26 cellular contexts compared by ENCODE assay signal in the genomic region with DNA sequence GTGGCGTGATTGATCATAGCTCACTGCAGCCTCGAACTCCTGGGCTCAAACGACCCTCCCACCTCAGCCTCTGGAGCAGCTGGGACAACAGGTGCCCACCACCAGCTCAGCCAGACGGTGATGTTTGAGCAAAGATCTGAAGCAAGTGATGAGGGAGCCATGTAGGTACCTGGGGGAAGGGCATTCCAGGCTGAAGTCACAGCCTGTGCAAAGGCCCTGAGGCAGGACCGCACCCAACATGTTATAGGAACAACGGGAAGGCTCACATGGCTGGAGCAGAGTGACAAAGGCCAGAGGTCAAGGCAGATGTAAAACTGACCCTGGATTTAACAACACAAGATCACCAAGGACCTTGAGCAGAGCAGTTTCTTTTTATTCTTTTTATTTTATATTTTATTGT.
"Had no signal": no experiment of that assay in that cellular context is flagged by ENCODE, and none has a peak within 500 bp of the region (broad histone marks: within the 10 kb centered on the region; RNA-seq: fewer than 3 reads in every experiment).

No MANE protein-coding gene starts in this region.

- H3K4me3 Mint-ChIP-seq: activated CD4-positive, alpha-beta memory T cell treated with anti-CD3 and anti-CD28 coated beads for 36 hours; activated CD4-positive, alpha-beta T cell treated with anti-CD3 and anti-CD28 coated beads, Interleukin-2, amount 10 ng/mL, durations not matched to agents 7 days and 5 days; activated naive CD8-positive, alpha-beta T cell treated with anti-CD3 and anti-CD28 coated beads, Interleukin-2, amount 50 U/mL, for 24 hours; activated T-cell treated with anti-CD3 and anti-CD28 coated beads, Interleukin-2, amount 50 U/mL, for 4 hours; brain; central memory CD8-positive, alpha-beta T cell had no signal

- H3K27me3 ChIP-seq: ascending aorta had no signal

- H3K36me3 Mint-ChIP-seq: activated CD4-positive, alpha-beta memory T cell treated with anti-CD3 and anti-CD28 coated beads for 36 hours; activated naive CD4-positive, alpha-beta T cell treated with anti-CD3 and anti-CD28 coated beads, Interleukin-2, amount 50 U/mL, for 72 hours; brain had no signal

- H3K36me3 ChIP-seq: ascending aorta had no signal

- H3K27me3 Mint-ChIP-seq: activated CD4-positive, alpha-beta memory T cell treated with anti-CD3 and anti-CD28 coated beads for 36 hours; activated CD4-positive, alpha-beta T cell treated with anti-CD3 and anti-CD28 coated beads, Interleukin-2, amount 10 ng/mL, durations not matched to agents 7 days and 5 days; activated naive CD8-positive, alpha-beta T cell treated with anti-CD3 and anti-CD28 coated beads, Interleukin-2, amount 50 U/mL, for 24 hours; central memory CD8-positive, alpha-beta T cell had no signal

- H3K4me1 Mint-ChIP-seq: activated naive CD8-positive, alpha-beta T cell treated with anti-CD3 and anti-CD28 coated beads, Interleukin-2, amount 50 U/mL, for 24 hours had no signal

- H3K9me3 ChIP-seq: ascending aorta had no signal

- H3K27ac ChIP-seq: ascending aorta had no signal

- FAIRE-seq: TTC549 had no signal

- DNase-seq: activated CD4-positive, alpha-beta memory T cell treated with anti-CD3 and anti-CD28 coated beads for 36 hours; activated CD4-positive, alpha-beta T cell treated with anti-CD3 and anti-CD28 coated beads, Interleukin-2, amount 10 ng/mL, durations not matched to agents 7 days and 5 days; activated CD4-positive, CD25-positive, alpha-beta regulatory T cell; activated CD8-positive, alpha-beta memory T cell treated with anti-CD3 and anti-CD28 coated beads for 24 hours; activated effector memory CD4-positive, alpha-beta T cell treated with anti-CD3 and anti-CD28 coated beads, Interleukin-2, amount 50 U/mL, for 16 hours; activated naive CD4-positive, alpha-beta T cell treated with Interleukin-2 at 50 U/mL for 16 hours; activated naive CD8-positive, alpha-beta T cell treated with anti-CD3 and anti-CD28 coated beads, Interleukin-2, amount 50 U/mL, for 24 hours; activated T-cell treated with anti-CD3 and anti-CD28 coated beads, Interleukin-2, amount 50 U/mL, for 4 hours; amniotic stem cell; MM.1S; NCI-H1105; NCI-H1436; NCI-H1694 treated with DMSO at 0.1 percent for 48 hours; NCI-H2029 treated with DMSO at 0.1 percent for 48 hours; NCI-H345; NCI-H510A; NCI-H526 treated with DMSO at 0.1 percent for 48 hours; NCI-H82; SIG-M5; T-helper 2 cell; T1000 had no signal

- H3K9me3 Mint-ChIP-seq: activated CD4-positive, alpha-beta memory T cell treated with anti-CD3 and anti-CD28 coated beads for 36 hours; activated CD4-positive, alpha-beta T cell treated with anti-CD3 and anti-CD28 coated beads, Interleukin-2, amount 10 ng/mL, durations not matched to agents 7 days and 5 days; activated naive CD4-positive, alpha-beta T cell treated with anti-CD3 and anti-CD28 coated beads, Interleukin-2, amount 50 U/mL, for 72 hours; activated naive CD8-positive, alpha-beta T cell treated with anti-CD3 and anti-CD28 coated beads, Interleukin-2, amount 50 U/mL, for 24 hours; activated T-cell treated with anti-CD3 and anti-CD28 coated beads, Interleukin-2, amount 50 U/mL, for 4 hours; brain; central memory CD8-positive, alpha-beta T cell had no signal

- H3K27ac Mint-ChIP-seq: activated CD4-positive, alpha-beta memory T cell treated with anti-CD3 and anti-CD28 coated beads for 36 hours; activated CD4-positive, alpha-beta T cell treated with anti-CD3 and anti-CD28 coated beads, Interleukin-2, amount 10 ng/mL, durations not matched to agents 7 days and 5 days; activated naive CD4-positive, alpha-beta T cell treated with anti-CD3 and anti-CD28 coated beads, Interleukin-2, amount 50 U/mL, for 72 hours; activated naive CD8-positive, alpha-beta T cell treated with anti-CD3 and anti-CD28 coated beads, Interleukin-2, amount 50 U/mL, for 24 hours; brain had no signal

- H3K4me3 ChIP-seq: ascending aorta had no signal

- ATAC-seq: activated naive CD4-positive, alpha-beta T cell treated with anti-CD3 and anti-CD28 coated beads, Interleukin-2, amount 50 U/mL, for 72 hours; activated naive CD8-positive, alpha-beta T cell treated with anti-CD3 and anti-CD28 coated beads, Interleukin-2, amount 50 U/mL, for 24 hours; activated T-cell treated with anti-CD3 and anti-CD28 coated beads, Interleukin-2, amount 50 U/mL, for 4 hours had no signal
